30 cellular contexts compared by ENCODE assay signal in the genomic region with DNA sequence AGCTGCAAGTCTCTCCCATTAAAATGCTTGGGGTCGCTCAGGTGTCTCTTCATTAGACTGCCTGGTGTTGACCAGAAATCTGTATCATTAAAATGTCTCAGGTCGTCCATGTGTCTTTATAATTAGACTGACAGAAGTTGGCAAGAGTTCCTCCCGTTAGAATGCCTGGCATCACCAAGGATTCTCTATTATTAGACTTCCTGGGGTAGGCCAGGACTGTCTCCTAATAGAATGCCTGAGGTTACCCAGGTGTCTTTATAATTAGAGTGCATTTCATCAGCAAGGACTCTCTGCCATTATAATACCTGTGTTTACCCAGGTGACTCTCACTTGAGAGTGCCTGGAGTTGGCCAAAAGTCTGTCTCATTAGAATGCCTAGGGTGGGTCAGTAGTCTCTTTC.
"Had no signal": no experiment of that assay in that cellular context is flagged by ENCODE, and none has a peak within 500 bp of the region (broad histone marks: within the 10 kb centered on the region; RNA-seq: fewer than 3 reads in every experiment).

No MANE protein-coding gene starts in this region.

- H3K36me3 ChIP-seq: brain microvascular endothelial cell, esophagus squamous epithelium, gastroesophageal sphincter had no signal

- DNase-seq: activated CD4-positive, alpha-beta memory T cell treated with anti-CD3 and anti-CD28 coated beads for 36 hours; activated CD4-positive, alpha-beta T cell treated with anti-CD3 and anti-CD28 coated beads for 36 hours; activated CD4-positive, CD25-positive, alpha-beta regulatory T cell; activated CD4-positive, CD25-positive, alpha-beta regulatory T cell treated with anti-CD3 and anti-CD28 coated beads, Interleukin-2, amount 50 U/mL, for 72 hours; activated CD8-positive, alpha-beta memory T cell treated with anti-CD3 and anti-CD28 coated beads, Interleukin-2, amount 10 ng/mL, durations not matched to agents 7 days and 5 days; activated CD8-positive, alpha-beta memory T cell treated with anti-CD3 and anti-CD28 coated beads, Interleukin-2, amount 50 U/mL, for 4 hours; activated CD8-positive, alpha-beta T cell treated with anti-CD3 and anti-CD28 coated beads, Interleukin-2, amount 10 ng/mL, durations not matched to agents 7 days and 5 days; activated effector memory CD4-positive, alpha-beta T cell treated with anti-CD3 and anti-CD28 coated beads, Interleukin-2, amount 50 U/mL, for 16 hours; activated naive CD4-positive, alpha-beta T cell; activated naive CD4-positive, alpha-beta T cell treated with anti-CD3 and anti-CD28 coated beads, Interleukin-2, amount 10 ng/mL, durations not matched to agents 7 days and 5 days; activated naive CD8-positive, alpha-beta T cell treated with anti-CD3 and anti-CD28 coated beads, Interleukin-2, amount 10 ng/mL, durations not matched to agents 7 days and 5 days; activated T-cell treated with anti-CD3 and anti-CD28 coated beads, Interleukin-2, amount 50 U/mL, for 1 hour; activated T-cell treated with anti-CD3 and anti-CD28 coated beads, Interleukin-2, amount 50 U/mL, for 48 hours; amniotic stem cell; anterior cingulate cortex; brain microvascular endothelial cell; caudate nucleus; cortex of kidney; dermis blood vessel endothelial cell; effector CD4-positive, alpha-beta T cell; effector memory CD8-positive, alpha-beta T cell; esophagus squamous epithelium; foreskin melanocyte; T-helper 2 cell had no signal

- H3K36me3 Mint-ChIP-seq: activated CD4-positive, alpha-beta memory T cell treated with anti-CD3 and anti-CD28 coated beads for 36 hours; activated CD8-positive, alpha-beta memory T cell treated with anti-CD3 and anti-CD28 coated beads, Interleukin-2, amount 10 ng/mL, durations not matched to agents 7 days and 5 days; activated naive CD4-positive, alpha-beta T cell treated with anti-CD3 and anti-CD28 coated beads, Interleukin-2, amount 10 ng/mL, durations not matched to agents 7 days and 5 days; activated naive CD8-positive, alpha-beta T cell treated with anti-CD3 and anti-CD28 coated beads, Interleukin-2, amount 10 ng/mL, durations not matched to agents 7 days and 5 days had no signal

- H3K4me3 Mint-ChIP-seq: activated CD4-positive, alpha-beta memory T cell treated with anti-CD3 and anti-CD28 coated beads for 36 hours; activated CD4-positive, alpha-beta T cell treated with anti-CD3 and anti-CD28 coated beads for 36 hours; activated CD4-positive, alpha-beta T cell treated with anti-CD3 and anti-CD28 coated beads, Interleukin-2, amount 10 ng/mL, durations not matched to agents 24 days and 14 days; activated CD8-positive, alpha-beta memory T cell treated with anti-CD3 and anti-CD28 coated beads, Interleukin-2, amount 10 ng/mL, durations not matched to agents 7 days and 5 days; activated CD8-positive, alpha-beta T cell treated with anti-CD3 and anti-CD28 coated beads, Interleukin-2, amount 10 ng/mL, durations not matched to agents 7 days and 5 days; activated naive CD4-positive, alpha-beta T cell treated with anti-CD3 and anti-CD28 coated beads, Interleukin-2, amount 10 ng/mL, durations not matched to agents 7 days and 5 days; activated naive CD8-positive, alpha-beta T cell treated with anti-CD3 and anti-CD28 coated beads, Interleukin-2, amount 10 ng/mL, durations not matched to agents 7 days and 5 days; activated T-helper 1 cell treated with anti-CD3 and anti-CD28 coated beads, Interleukin-12 subunit alpha, Interleukin-12 subunit beta, Interleukin-2, Interleukin-4 antibody, amounts not matched to agents 30 ng/mL and 10 ng/mL and 1 ng/mL, durations not matched to agents 14 hours and 24 hours and 36 hours; effector memory CD8-positive, alpha-beta T cell had no signal

- H3K27ac ChIP-seq: brain microvascular endothelial cell, epithelial cell of prostate, esophagus squamous epithelium, gastroesophageal sphincter had no signal

- ATAC-seq: activated CD4-positive, alpha-beta T cell treated with anti-CD3 and anti-CD28 coated beads for 36 hours; activated CD8-positive, alpha-beta memory T cell treated with anti-CD3 and anti-CD28 coated beads, Interleukin-2, amount 10 ng/mL, durations not matched to agents 7 days and 5 days; activated CD8-positive, alpha-beta T cell treated with anti-CD3 and anti-CD28 coated beads, Interleukin-2, amount 10 ng/mL, durations not matched to agents 7 days and 5 days; activated naive CD4-positive, alpha-beta T cell treated with anti-CD3 and anti-CD28 coated beads, Interleukin-2, amount 50 U/mL, for 72 hours; effector memory CD8-positive, alpha-beta T cell; gastroesophageal sphincter had no signal

- H3K27me3 Mint-ChIP-seq: activated CD4-positive, alpha-beta memory T cell treated with anti-CD3 and anti-CD28 coated beads for 36 hours; activated CD4-positive, alpha-beta T cell treated with anti-CD3 and anti-CD28 coated beads for 36 hours; activated CD4-positive, alpha-beta T cell treated with anti-CD3 and anti-CD28 coated beads, Interleukin-2, amount 10 ng/mL, durations not matched to agents 24 days and 14 days; activated CD8-positive, alpha-beta memory T cell treated with anti-CD3 and anti-CD28 coated beads, Interleukin-2, amount 10 ng/mL, durations not matched to agents 7 days and 5 days; activated naive CD4-positive, alpha-beta T cell treated with anti-CD3 and anti-CD28 coated beads, Interleukin-2, amount 10 ng/mL, durations not matched to agents 7 days and 5 days; activated naive CD8-positive, alpha-beta T cell treated with anti-CD3 and anti-CD28 coated beads, Interleukin-2, amount 10 ng/mL, durations not matched to agents 7 days and 5 days; effector memory CD8-positive, alpha-beta T cell had no signal

- H3K27me3 ChIP-seq: brain microvascular endothelial cell, esophagus squamous epithelium, gastroesophageal sphincter had no signal

- H3K4me1 Mint-ChIP-seq: activated CD4-positive, alpha-beta T cell treated with anti-CD3 and anti-CD28 coated beads for 36 hours; activated CD4-positive, alpha-beta T cell treated with anti-CD3 and anti-CD28 coated beads, Interleukin-2, amount 10 ng/mL, durations not matched to agents 24 days and 14 days; activated CD8-positive, alpha-beta memory T cell treated with anti-CD3 and anti-CD28 coated beads, Interleukin-2, amount 10 ng/mL, durations not matched to agents 7 days and 5 days; activated naive CD4-positive, alpha-beta T cell treated with anti-CD3 and anti-CD28 coated beads, Interleukin-2, amount 10 ng/mL, durations not matched to agents 7 days and 5 days; activated naive CD8-positive, alpha-beta T cell treated with anti-CD3 and anti-CD28 coated beads, Interleukin-2, amount 10 ng/mL, durations not matched to agents 7 days and 5 days had no signal

- H3K4me1 ChIP-seq: esophagus squamous epithelium, gastroesophageal sphincter had no signal

- H3K27ac Mint-ChIP-seq: activated CD4-positive, alpha-beta memory T cell treated with anti-CD3 and anti-CD28 coated beads for 36 hours; activated CD4-positive, alpha-beta T cell treated with anti-CD3 and anti-CD28 coated beads for 36 hours; activated CD4-positive, alpha-beta T cell treated with anti-CD3 and anti-CD28 coated beads, Interleukin-2, amount 10 ng/mL, durations not matched to agents 24 days and 14 days; activated CD8-positive, alpha-beta memory T cell treated with anti-CD3 and anti-CD28 coated beads, Interleukin-2, amount 10 ng/mL, durations not matched to agents 7 days and 5 days; activated CD8-positive, alpha-beta T cell treated with anti-CD3 and anti-CD28 coated beads, Interleukin-2, amount 10 ng/mL, durations not matched to agents 7 days and 5 days; activated naive CD4-positive, alpha-beta T cell treated with anti-CD3 and anti-CD28 coated beads, Interleukin-2, amount 10 ng/mL, durations not matched to agents 7 days and 5 days; activated naive CD4-positive, alpha-beta T cell treated with anti-CD3 and anti-CD28 coated beads, Interleukin-2, amount 50 U/mL, for 72 hours; activated naive CD8-positive, alpha-beta T cell treated with anti-CD3 and anti-CD28 coated beads, Interleukin-2, amount 10 ng/mL, durations not matched to agents 7 days and 5 days; activated T-helper 1 cell treated with anti-CD3 and anti-CD28 coated beads, Interleukin-12 subunit alpha, Interleukin-12 subunit beta, Interleukin-2, Interleukin-4 antibody, amounts not matched to agents 30 ng/mL and 10 ng/mL and 1 ng/mL, durations not matched to agents 14 hours and 24 hours and 36 hours; activated T-helper 2 cell treated with anti-CD3 and anti-CD28 coated beads, Interferon-gamma antibody, Interleukin-2, Interleukin-4, amounts not matched to agents 10 μg/mL and 5 μg/mL and 100 μg/mL, durations not matched to agents 14 hours and 24 hours and 36 hours; effector memory CD8-positive, alpha-beta T cell had no signal

- H3K4me3 ChIP-seq: esophagus squamous epithelium, gastroesophageal sphincter had no signal
